ENCODE assay signal across 8 cellular contexts in genomic region chr3:69204315-69204957, GRCh38.
DNase-seq lines count a peak whose midpoint lies in the region; ATAC-seq and TF ChIP-seq lines count a peak whose summit lies in the region.

No MANE protein-coding gene starts in this region.

- no peak for TF ChIP-seq EP300 in transverse colon (IDR thresholded peaks at IDR 0.05; ENCODE audit: low read depth)

- no peaks in the 10 kb centered on the region for H3K36me3 ChIP-seq in colonic mucosa
- no peaks in the 10 kb centered on the region for H3K36me3 ChIP-seq in transverse colon

- no peak for TF ChIP-seq POLR2A in transverse colon (IDR thresholded peaks at IDR 0.05)

- H3K27ac ChIP-seq in colonic mucosa (peak overlapping the region; percentile 24), transverse colon (peak overlapping the region in 3 of 4 donors; percentile 14 to 36 (median 18))

- TF ChIP-seq CTCF in colonic mucosa (IDR thresholded peaks at IDR 0.05) (no peak), transverse colon (IDR thresholded peaks at IDR 0.05) (no peak)

- peak; percentile 58 for DNase-seq in DMS 273 (lab: John Stamatoyannopoulos, UW; ENCODE audit: unreplicated experiment)
- DNase-seq in colonic mucosa: no peak
- no peak for DNase-seq in transverse colon
- no peak for DNase-seq in NCI-H2081 treated with DMSO at 0.1 percent for 48 hours (lab: John Stamatoyannopoulos, UW)
- DNase-seq in ureter (ENCODE audit: low spot score): no peak
- DNase-seq in NCI-H146 (lab: John Stamatoyannopoulos, UW): no peak

- ATAC-seq in GM19463 (IDR thresholded peaks at IDR 0.05; ENCODE audit: unreplicated experiment) (peak; percentile 87), HG03457 (IDR thresholded peaks at IDR 0.05; ENCODE audit: unreplicated experiment) (peak; percentile 97)

- 47 to 64% methylated on average over 8 of the region's 8 CpGs for WGBS in transverse colon (ENCODE audit: low coverage in 1 of 2), 2 donors

- in situ Hi-C loops in transverse colon (cut with MboI; ENCODE audit: low pct_ligation_motif_present in 1 of 4, low pct_unique_long_range_greater_than_20kb in 1 of 4, low sequenced_read_pairs in 3 of 4): no loop called here

- H3K9ac ChIP-seq in colonic mucosa (ENCODE audit: low read depth in 2 of 2, low read length in 2 of 2): peak overlapping the region in 1 of 2 donors; percentile 55

- no peaks in the 10 kb centered on the region for H3K27me3 ChIP-seq in colonic mucosa
- H3K27me3 ChIP-seq in transverse colon: no peaks in the 10 kb centered on the region

- no peaks in the 10 kb centered on the region for H3K9me3 ChIP-seq in colonic mucosa
- no peaks in the 10 kb centered on the region for H3K9me3 ChIP-seq in transverse colon

- H3K4me1 ChIP-seq in colonic mucosa (no peaks in the 10 kb centered on the region), transverse colon (peaks cover 0 to 24% (median 11%) of the 10 kb centered on the region in 4 donors)

- intact Hi-C loops in colonic mucosa (cut with DNase I) (no loop called here), transverse colon (cut with DNase I; ENCODE audit: low total_unique reads) (no loop called here)

- H3K4me3 ChIP-seq in colonic mucosa: no peak overlapping the region
- no peak overlapping the region for H3K4me3 ChIP-seq in transverse colon
